Comparison of ENCODE assay signal across 1 cellular context in genomic region chr22:27755521-27756211, GRCh38.
TF ChIP-seq lines count a peak whose summit lies in the region.

No MANE protein-coding gene starts in this region.

TF ChIP-seq in HEK293, 187 proteins besides CTCF, POLR2A, EP300 and RAD21 (continued from another document):
- TF ChIP-seq ZBTB10 (tag by site-specific recombination; IDR thresholded peaks at IDR 0.05) (no peak), ZBTB44 (tag by site-specific recombination; IDR thresholded peaks at IDR 0.05) (no peak), ZBTB1 (tag by site-specific recombination; IDR thresholded peaks at IDR 0.05) (no peak), ZNF133 (tag by site-specific recombination; IDR thresholded peaks at IDR 0.05) (no peak), ZFP37 (tag by site-specific recombination; IDR thresholded peaks at IDR 0.05) (no peak), FEZF1 (tag by site-specific recombination; IDR thresholded peaks at IDR 0.05) (no peak), ZEB2 (tag by site-specific recombination; IDR thresholded peaks at IDR 0.05) (no peak), ZSCAN23 (tag by site-specific recombination; IDR thresholded peaks at IDR 0.05) (no peak), ZNF354C (tag by site-specific recombination; IDR thresholded peaks at IDR 0.05; ENCODE audit: borderline replicate concordance, low read depth) (no peak), WT1 (tag by site-specific recombination; IDR thresholded peaks at IDR 0.05) (no peak), AEBP2 (tag by site-specific recombination; IDR thresholded peaks at IDR 0.05; ENCODE audit: borderline replicate concordance) (no peak), ZNF221 (tag by site-specific recombination; IDR thresholded peaks at IDR 0.05; ENCODE audit: borderline replicate concordance) (no peak), EGR2 (tag by site-specific recombination; IDR thresholded peaks at IDR 0.05; ENCODE audit: low read depth) (no peak), BCL6B (tag by site-specific recombination; IDR thresholded peaks at IDR 0.05) (no peak), HOXA7 (CRISPR knock-in tag; IDR thresholded peaks at IDR 0.05; ENCODE audit: borderline replicate concordance) (no peak), ZNF704 (tag by site-specific recombination; IDR thresholded peaks at IDR 0.05) (no peak), ZNF175 (tag by site-specific recombination; IDR thresholded peaks at IDR 0.05) (no peak), ZSCAN4 (tag by site-specific recombination; IDR thresholded peaks at IDR 0.05) (no peak), HOXD13 (CRISPR knock-in tag; IDR thresholded peaks at IDR 0.05; ENCODE audit: borderline replicate concordance) (no peak), PRDM10 (tag by site-specific recombination; IDR thresholded peaks at IDR 0.05) (peak; percentile 71), ZNF362 (tag by site-specific recombination; IDR thresholded peaks at IDR 0.05) (no peak), KLF9 (tag by site-specific recombination; IDR thresholded peaks at IDR 0.05; ENCODE audit: low read depth) (no peak), ZNF623 (tag by site-specific recombination; IDR thresholded peaks at IDR 0.05) (no peak)
